10 cellular contexts compared by ENCODE assay signal in genomic region chr2:235045336-235045972, GRCh38.
DNase-seq lines count a peak whose midpoint lies in the region; ATAC-seq and TF ChIP-seq lines count a peak whose summit lies in the region.
"Had no signal": no experiment of that assay in that cellular context is flagged by ENCODE, and none has a peak within 500 bp of the region (broad histone marks: within the 10 kb centered on the region; RNA-seq: fewer than 3 reads in every experiment).

No MANE protein-coding gene starts in this region.

- no peaks in the 10 kb centered on the region for H3K9me2 ChIP-seq in Karpas-422 (replicated peaks; ENCODE audit: insufficient read depth, low read length)

- no peaks in the 10 kb centered on the region for H3K36me3 ChIP-seq in Karpas-422 (ENCODE audit: insufficient read depth, low read length)
- no peaks in the 10 kb centered on the region for H3K36me3 ChIP-seq in effector memory CD4-positive, alpha-beta T cell (ENCODE audit: control insufficient read depth, insufficient read depth, low read length)

- no peaks in the 10 kb centered on the region for H3K27me3 ChIP-seq in Karpas-422 (ENCODE audit: low read length)
- H3K27me3 ChIP-seq in effector memory CD4-positive, alpha-beta T cell (replicated peaks; ENCODE audit: control insufficient read depth, insufficient read depth, low read length, poor library complexity, severe bottlenecking) = no peaks in the 10 kb centered on the region

- ATAC-seq in GM19452 (IDR thresholded peaks at IDR 0.05; ENCODE audit: unreplicated experiment) = peak; percentile 86

- H3K27ac Mint-ChIP-seq in CD14-positive monocyte = peak overlapping the region in 6 of 7 donors; percentile 23 to 88 (median 80)

- no peak overlapping the region for H3K9ac ChIP-seq in Karpas-422 (ENCODE audit: low read length)

- H2AFZ ChIP-seq in Karpas-422 (ENCODE audit: low read length) = no peak overlapping the region

- H3K4me3 ChIP-seq in Karpas-422 (ENCODE audit: low read length) = no peak overlapping the region
- H3K4me3 ChIP-seq in effector memory CD4-positive, alpha-beta T cell (ENCODE audit: insufficient read depth, low read depth, low read length, poor library complexity, severe bottlenecking) = peak overlapping the region; percentile 28

- no peaks in the 10 kb centered on the region for H3K79me2 ChIP-seq in Karpas-422 (ENCODE audit: low read length)

- peaks cover 0 to 3% of the 10 kb centered on the region in 2 donors for H3K36me3 Mint-ChIP-seq in CD14-positive monocyte

- intact Hi-C loops in CD14-positive monocyte (cut with micrococcal nuclease) = no loop called here

- no peak for TF ChIP-seq CTCF in CD14-positive monocyte (IDR thresholded peaks at IDR 0.05)

- H3K9me3 ChIP-seq in Karpas-422 (ENCODE audit: low read length) = no peaks in the 10 kb centered on the region
- no peaks in the 10 kb centered on the region for H3K9me3 ChIP-seq in effector memory CD4-positive, alpha-beta T cell (ENCODE audit: control insufficient read depth, low read length)

- no peaks in the 10 kb centered on the region for H4K20me1 ChIP-seq in Karpas-422 (ENCODE audit: insufficient read depth, low read depth, low read length)

- H3K4me3 Mint-ChIP-seq in CD14-positive monocyte = peak overlapping the region in 1 of 2 donors; percentile 67

- peaks cover 53% of the 10 kb centered on the region for H3K4me1 Mint-ChIP-seq in CD14-positive monocyte

- DNase-seq in CD14-positive monocyte (ENCODE audit: low spot score) (no peak), Karpas-422 (peak; percentile 52), KG1 (lab: John Stamatoyannopoulos, UW) (no peak), epidermal melanocyte (ENCODE audit: insufficient read length, low spot score) (no peak), GM03348 (ENCODE audit: low spot score) (no peak)
- no peak for DNase-seq in effector memory CD4-positive, alpha-beta T cell
- no peak for DNase-seq in activated CD4-positive, CD25-positive, alpha-beta regulatory T cell (lab: John Stamatoyannopoulos, UW)
- DNase-seq: activated gamma-delta T cell; effector CD8-positive, alpha-beta T cell had no signal

- H3K27me3 Mint-ChIP-seq in CD14-positive monocyte (ENCODE audit: low read depth in 3 of 3) = peaks cover 4 to 9% (median 6%) of the 10 kb centered on the region in 3 donors

- peaks cover 0 to 2% (median 1%) of the 10 kb centered on the region in 7 donors for H3K9me3 Mint-ChIP-seq in CD14-positive monocyte

- H3K4me2 ChIP-seq in Karpas-422 (ENCODE audit: low read depth, low read length, poor library complexity, severe bottlenecking) = no peak overlapping the region

- no peaks in the 10 kb centered on the region for H3K4me1 ChIP-seq in Karpas-422 (ENCODE audit: low read length)
- no peaks in the 10 kb centered on the region for H3K4me1 ChIP-seq in effector memory CD4-positive, alpha-beta T cell (ENCODE audit: control insufficient read depth, insufficient read depth, low read length, poor library complexity, severe bottlenecking)

- H3K27ac ChIP-seq in Karpas-422 (ENCODE audit: low read length) = no peak overlapping the region
- H3K27ac ChIP-seq in effector memory CD4-positive, alpha-beta T cell (ENCODE audit: insufficient read depth, low read length, poor library complexity, severe bottlenecking) = no peak overlapping the region
